In genomic region chr15:47720555-47720954, GRCh38 we compare ENCODE assay signal across 1 cellular context.
TF ChIP-seq lines count a peak whose summit lies in the region.

No MANE protein-coding gene starts in this region.

TF ChIP-seq in GM23338, 12 proteins besides CTCF, POLR2A, EP300 and RAD21:
- TF ChIP-seq REST (IDR thresholded peaks at IDR 0.05; ENCODE audit: unreplicated experiment), result no peak
- no peak for TF ChIP-seq ZNF462 (CRISPR knock-in tag; IDR thresholded peaks at IDR 0.05)
- TF ChIP-seq CREB1 (CRISPR knock-in tag; IDR thresholded peaks at IDR 0.05; ENCODE audit: low read depth), result no peak
- no peak for TF ChIP-seq ZNF331 (CRISPR knock-in tag; IDR thresholded peaks at IDR 0.05; ENCODE audit: low read depth)
- no peak for TF ChIP-seq EZH2 (IDR thresholded peaks at IDR 0.05; ENCODE audit: low read depth, unreplicated experiment)
- TF ChIP-seq EZH2phosphoT487 (IDR thresholded peaks at IDR 0.05; ENCODE audit: unreplicated experiment), result no peak
- no peak for TF ChIP-seq POLR2AphosphoS5 (IDR thresholded peaks at IDR 0.05; ENCODE audit: low read depth)
- no peak for TF ChIP-seq ETS1 (IDR thresholded peaks at IDR 0.05)
- no peak for TF ChIP-seq JUNB (IDR thresholded peaks at IDR 0.05; ENCODE audit: unreplicated experiment)
- no peak for TF ChIP-seq STAT1 (IDR thresholded peaks at IDR 0.05; ENCODE audit: unreplicated experiment)
- TF ChIP-seq ZNF114 (CRISPR knock-in tag; IDR thresholded peaks at IDR 0.05), result no peak
- no peak for TF ChIP-seq NANOG (IDR thresholded peaks at IDR 0.05; ENCODE audit: borderline replicate concordance)
TF ChIP-seq in GM23338: peak in this region for 0.
